ENCODE assay signal across 36 cellular contexts in genomic region chr6:167097770-167098169, GRCh38. TPM values are rescaled to one million over a fixed set of nuclear protein-coding genes. Genes with fewer than 3 reads are reported as not detected.
"Had no signal": no experiment of that assay in that cellular context is flagged by ENCODE, and none has a peak within 500 bp of the region (broad histone marks: within the 10 kb centered on the region; RNA-seq: fewer than 3 reads in every experiment).

No MANE protein-coding gene starts in this region.

- H3K9me3 ChIP-seq: adrenal gland, gastroesophageal sphincter, left lung, lower lobe of right lung, psoas muscle, sigmoid colon, suprapubic skin, tibial artery had no signal

- H3K9me3 Mint-ChIP-seq: activated naive CD4-positive, alpha-beta T cell treated with anti-CD3 and anti-CD28 coated beads for 36 hours; activated naive CD8-positive, alpha-beta T cell treated with anti-CD3 and anti-CD28 coated beads for 36 hours; activated T-helper 1 cell treated with anti-CD3 and anti-CD28 coated beads, Interleukin-12 subunit alpha, Interleukin-12 subunit beta, Interleukin-2, Interleukin-4 antibody, amounts not matched to agents 30 ng/mL and 10 ng/mL and 1 ng/mL, durations not matched to agents 14 hours and 24 hours and 36 hours; brain; effector memory CD8-positive, alpha-beta T cell; immature natural killer cell had no signal

- H3K27me3 Mint-ChIP-seq: activated naive CD8-positive, alpha-beta T cell treated with anti-CD3 and anti-CD28 coated beads for 36 hours; brain; effector memory CD8-positive, alpha-beta T cell had no signal

- H3K9ac ChIP-seq: parathyroid adenoma had no signal

- H3K36me3 ChIP-seq: adrenal gland, cardiac muscle cell, gastroesophageal sphincter, left lung, lower lobe of right lung, sigmoid colon, suprapubic skin, tibial artery had no signal

- DNase-seq: activated CD4-positive, alpha-beta T cell treated with anti-CD3 and anti-CD28 coated beads for 4 hours; activated CD4-positive, alpha-beta T cell treated with anti-CD3 and anti-CD28 coated beads, Interleukin-2, amount 50 U/mL, for 4 hours; activated CD4-positive, CD25-positive, alpha-beta regulatory T cell; activated effector memory CD4-positive, alpha-beta T cell treated with anti-CD3 and anti-CD28 coated beads, Interleukin-2, amount 50 U/mL, for 16 hours; activated naive CD4-positive, alpha-beta T cell treated with anti-CD3 and anti-CD28 coated beads for 36 hours; activated naive CD8-positive, alpha-beta T cell treated with anti-CD3 and anti-CD28 coated beads for 36 hours; activated T-cell treated with anti-CD3 and anti-CD28 coated beads, Interleukin-2, amount 50 U/mL, for 1 hour; adrenal gland; aorta; dorsolateral prefrontal cortex; effector memory CD8-positive, alpha-beta T cell; hippocampal formation; immature natural killer cell; left lung; lower lobe of right lung; mesendoderm; nephron progenitor cell; psoas muscle; sigmoid colon; small intestine; stimulated activated CD4-positive, alpha-beta T cell treated with anti-CD3 and anti-CD28 coated beads, Interleukin-4, amount 100 ng/mL, for 24 hours; stimulated activated naive CD4-positive, alpha-beta T cell; tibial artery had no signal

- H3K4me3 Mint-ChIP-seq: activated naive CD4-positive, alpha-beta T cell treated with anti-CD3 and anti-CD28 coated beads for 36 hours; activated naive CD8-positive, alpha-beta T cell treated with anti-CD3 and anti-CD28 coated beads for 36 hours; activated T-helper 1 cell treated with anti-CD3 and anti-CD28 coated beads, Interleukin-12 subunit alpha, Interleukin-12 subunit beta, Interleukin-2, Interleukin-4 antibody, amounts not matched to agents 30 ng/mL and 10 ng/mL and 1 ng/mL, durations not matched to agents 14 hours and 24 hours and 36 hours; brain; immature natural killer cell; nephron progenitor cell had no signal

- H3K4me1 ChIP-seq: adrenal gland, gastroesophageal sphincter, lower lobe of right lung, parathyroid adenoma, psoas muscle, sigmoid colon, tibial artery had no signal

- H3K27me3 ChIP-seq: adrenal gland, cardiac muscle cell, gastroesophageal sphincter, sigmoid colon, suprapubic skin, tibial artery had no signal

- H3K27ac Mint-ChIP-seq: activated naive CD4-positive, alpha-beta T cell treated with anti-CD3 and anti-CD28 coated beads for 36 hours; activated naive CD8-positive, alpha-beta T cell treated with anti-CD3 and anti-CD28 coated beads for 36 hours; activated T-helper 1 cell treated with anti-CD3 and anti-CD28 coated beads, Interleukin-12 subunit alpha, Interleukin-12 subunit beta, Interleukin-2, Interleukin-4 antibody, amounts not matched to agents 30 ng/mL and 10 ng/mL and 1 ng/mL, durations not matched to agents 14 hours and 24 hours and 36 hours; immature natural killer cell; nephron progenitor cell had no signal

- H3K4me3 ChIP-seq: adrenal gland, cardiac muscle cell, coronary artery, dorsolateral prefrontal cortex, gastroesophageal sphincter, left lung, lower lobe of right lung, psoas muscle, sigmoid colon, suprapubic skin, tibial artery had no signal

- ATAC-seq: effector memory CD8-positive, alpha-beta T cell; gastroesophageal sphincter; left lung; lower lobe of right lung; psoas muscle had no signal

- H3K36me3 Mint-ChIP-seq: activated naive CD8-positive, alpha-beta T cell treated with anti-CD3 and anti-CD28 coated beads for 36 hours; brain; immature natural killer cell had no signal

- H3K27ac ChIP-seq: adrenal gland, cardiac muscle cell, coronary artery, dorsolateral prefrontal cortex, gastroesophageal sphincter, left lung, lower lobe of right lung, parathyroid adenoma, psoas muscle, sigmoid colon, suprapubic skin, tibial artery had no signal

RNA-seq across cellular contexts. Expression of gene CCR6, which starts 25.1 kb away (rescaled TPM):
- total RNA-seq: activated T-helper 1 cell treated with anti-CD3 and anti-CD28 coated beads, Interleukin-12 subunit alpha, Interleukin-12 subunit beta, Interleukin-2, Interleukin-4 antibody, amounts not matched to agents 30 ng/mL and 10 ng/mL and 1 ng/mL, durations not matched to agents 14 hours and 24 hours and 36 hours; adrenal gland; cardiac muscle cell; cerebellum; endothelial cell of umbilical vein; fibroblast of lung; fibroblast of villous mesenchyme; gastroesophageal sphincter; psoas muscle; sigmoid colon; T-helper 2 cell treated with Interferon-gamma antibody and Interleukin-4, amounts not matched to agents 100 ng/mL and 5 ng/mL, for 36 hours; ureter had no signal
